Comparison of ENCODE assay signal across 8 cellular contexts in the genomic region with DNA sequence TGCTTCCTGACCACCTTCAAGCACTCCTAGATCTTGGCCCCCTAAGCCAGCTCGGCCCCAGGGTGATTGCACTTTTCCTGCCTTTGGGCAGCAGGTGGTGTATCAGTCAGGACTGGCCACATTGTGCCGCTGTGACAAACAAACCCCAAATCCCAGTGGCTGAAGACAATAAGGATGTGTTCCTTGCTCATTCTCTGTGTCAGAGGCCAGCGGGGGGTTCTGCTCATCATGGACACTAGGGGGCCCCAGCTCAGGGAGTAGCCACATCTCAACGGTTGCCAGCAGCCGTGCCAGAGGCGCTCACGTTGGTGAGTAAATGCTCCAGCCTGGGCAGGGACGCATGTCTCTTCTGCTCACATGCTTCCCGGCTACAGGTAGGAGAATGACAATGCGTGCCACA.
DNase-seq lines count a peak whose midpoint lies in the region; TF ChIP-seq lines count a peak whose summit lies in the region.

No MANE protein-coding gene starts in this region.

- H3K27ac ChIP-seq in mesendoderm (ENCODE audit: low read depth, low read length) = no peak overlapping the region

- H3K4ac ChIP-seq in mesendoderm (ENCODE audit: low read depth, low read length) = no peak overlapping the region

- H3K4me1 ChIP-seq in Loucy (ENCODE audit: insufficient read depth, low read length, poor library complexity, severe bottlenecking) = no peaks in the 10 kb centered on the region
- no peaks in the 10 kb centered on the region for H3K4me1 ChIP-seq in mesendoderm (ENCODE audit: control insufficient read depth, low read depth, low read length)

- no peak overlapping the region for H3K18ac ChIP-seq in mesendoderm (ENCODE audit: low read length)

- in situ Hi-C loops in G401 (cut with HindIII; ENCODE audit: low sequenced_read_pairs) = no loop called here

- H3F3A ChIP-seq in Loucy (ENCODE audit: low read depth) = no peaks in the 10 kb centered on the region

- H3K9me3 ChIP-seq in Loucy (ENCODE audit: insufficient read depth, low read depth, low read length) = no peaks in the 10 kb centered on the region

- H3K79me1 ChIP-seq in mesendoderm (ENCODE audit: low read length) = no peaks in the 10 kb centered on the region

- H2BK5ac ChIP-seq in mesendoderm (ENCODE audit: low read length) = no peak overlapping the region

- no peaks in the 10 kb centered on the region for H4K20me1 ChIP-seq in Loucy (ENCODE audit: insufficient read depth, low read length, poor library complexity, severe bottlenecking)

- DNase-seq in GM06990 (ENCODE audit: extremely low read depth, insufficient read length) (no peak), mesendoderm (peak; percentile 62), NCI-H1092 (lab: John Stamatoyannopoulos, UW) (no peak), G401 (ENCODE audit: low spot score) (no peak), NCI-H774 (lab: John Stamatoyannopoulos, UW) (no peak)
- DNase-seq in activated CD8-positive, alpha-beta memory T cell treated with anti-CD3 and anti-CD28 coated beads, Interleukin-2, amount 50 U/mL, for 48 hours = peak; percentile 70
- DNase-seq in activated CD4-positive, CD25-positive, alpha-beta regulatory T cell treated with anti-CD3 and anti-CD28 coated beads, Interleukin-2, amount 50 U/mL, for 72 hours = no peak

- H3K4me2 ChIP-seq in Loucy (ENCODE audit: low read depth, low read length, poor library complexity, severe bottlenecking) (no peak overlapping the region), mesendoderm (ENCODE audit: low read length) (no peak overlapping the region)

- no peak overlapping the region for H2BK120ac ChIP-seq in mesendoderm (ENCODE audit: low read depth, low read length)

- no peaks in the 10 kb centered on the region for H3K9me2 ChIP-seq in Loucy (replicated peaks; ENCODE audit: low read depth, low read length)

- no peak overlapping the region for H4K5ac ChIP-seq in mesendoderm (ENCODE audit: low read length)

- no peak overlapping the region for H3K56ac ChIP-seq in mesendoderm (ENCODE audit: low read length)

- H3K79me2 ChIP-seq in Loucy (ENCODE audit: insufficient read depth, low read length) (no peaks in the 10 kb centered on the region), mesendoderm (ENCODE audit: control insufficient read depth, insufficient read depth, low read length) (no peaks in the 10 kb centered on the region)

- H3K4me3 ChIP-seq in GM06990 (replicated peaks; ENCODE audit: low read depth, low read length) (no peak overlapping the region), Loucy (ENCODE audit: low read length, poor library complexity, severe bottlenecking) (no peak overlapping the region), mesendoderm (ENCODE audit: low read length) (no peak overlapping the region)

- H4K8ac ChIP-seq in mesendoderm (ENCODE audit: low read depth, low read length) = no peak overlapping the region

- H2AFZ ChIP-seq in Loucy (ENCODE audit: low read length) = no peak overlapping the region

- H3K23ac ChIP-seq in mesendoderm (ENCODE audit: low read length) = no peak overlapping the region

- H3K27me3 ChIP-seq in GM06990 (replicated peaks; ENCODE audit: control insufficient read depth, insufficient read depth, low read length) = no peaks in the 10 kb centered on the region
- H3K27me3 ChIP-seq in Loucy (ENCODE audit: insufficient read depth, low read length, poor library complexity, severe bottlenecking) = no peaks in the 10 kb centered on the region
- no peaks in the 10 kb centered on the region for H3K27me3 ChIP-seq in mesendoderm (ENCODE audit: insufficient read depth, low read length, poor library complexity)

- WGBS in mesendoderm (ENCODE audit: extremely low coverage, insufficient coverage, low lambda C conversion rate) = no CpG with 5 or more reads among the region's 10 CpGs

- peak; percentile 71 for TF ChIP-seq CTCF in GM06990 (IDR thresholded peaks at IDR 0.05; ENCODE audit: insufficient read depth, low read length, poor library complexity, severe bottlenecking)
- TF ChIP-seq CTCF in Loucy (conservative IDR thresholded peaks at IDR 0.05; ENCODE audit: low read length) = peak; percentile 87

- H3K9ac ChIP-seq in Loucy (ENCODE audit: low read depth, low read length, poor library complexity, severe bottlenecking) = no peak overlapping the region
- no peak overlapping the region for H3K9ac ChIP-seq in mesendoderm (ENCODE audit: low read length)

- H2BK15ac ChIP-seq in mesendoderm (replicated peaks; ENCODE audit: low read depth) = no peak overlapping the region

- H3K36me3 ChIP-seq in GM06990 (ENCODE audit: control insufficient read depth, insufficient read depth, low read length) (no peaks in the 10 kb centered on the region), Loucy (ENCODE audit: insufficient read depth, low read length) (no peaks in the 10 kb centered on the region), mesendoderm (ENCODE audit: control insufficient read depth, insufficient read depth, low read length) (no peaks in the 10 kb centered on the region)

- H2AK5ac ChIP-seq in mesendoderm (ENCODE audit: low read length) = no peak overlapping the region

Comparison
In these comparisons a context has a peak if more than half of its experiments do, and no peak if none do; other contexts are left out.
1. DNase-seq: peak in activated CD8-positive, alpha-beta memory T cell treated with anti-CD3 and anti-CD28 coated beads, Interleukin-2, amount 50 U/mL, for 48 hours (single experiment) and mesendoderm (single experiment); none in GM06990 (single experiment), activated CD4-positive, CD25-positive, alpha-beta regulatory T cell treated with anti-CD3 and anti-CD28 coated beads, Interleukin-2, amount 50 U/mL, for 72 hours (single experiment), NCI-H1092 (single experiment), G401 (single experiment) and NCI-H774 (single experiment).